In the genomic region with DNA sequence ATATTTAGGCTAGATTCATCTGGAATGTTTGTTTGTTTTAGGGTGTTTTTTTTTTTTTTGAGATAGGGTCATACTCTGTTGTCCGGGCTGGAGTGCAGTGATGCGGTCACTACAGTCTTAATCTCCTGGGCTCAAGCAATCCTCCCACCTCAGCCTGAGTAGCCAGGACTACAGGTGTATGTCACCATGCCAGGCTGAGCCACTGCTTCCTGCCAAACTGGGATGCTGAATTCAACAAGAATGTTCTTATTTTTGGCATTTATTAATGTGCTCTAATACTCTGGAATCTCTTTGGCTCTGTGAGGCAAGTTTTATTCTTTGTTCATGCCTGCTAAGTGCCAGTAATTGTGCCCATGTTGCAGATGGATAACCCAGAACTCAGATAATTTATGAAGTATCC, we compare ENCODE assay signal across 25 cellular contexts. TPM values are rescaled to one million over a fixed set of nuclear protein-coding genes. Genes with fewer than 3 reads are reported as not detected.
"Had no signal": no experiment of that assay in that cellular context is flagged by ENCODE, and none has a peak within 500 bp of the region (broad histone marks: within the 10 kb centered on the region; RNA-seq: fewer than 3 reads in every experiment).

No MANE protein-coding gene starts in this region.

- H3K27me3 ChIP-seq: sigmoid colon, vagina had no signal

- H3K4me1 ChIP-seq: vagina had no signal

- H3K27ac Mint-ChIP-seq: activated naive CD8-positive, alpha-beta T cell treated with anti-CD3 and anti-CD28 coated beads for 36 hours; dendritic cell treated with granulocyte-macrophage colony-stimulating factor and Interleukin-4, amounts not matched to agents 40 ng/mL and 50 ng/mL, for 4 days; memory B cell; type B pancreatic cell had no signal

- FAIRE-seq: astrocyte, bronchial epithelial cell, frontal cortex had no signal

- ATAC-seq: esophagus mucosa, left ventricle myocardium superior had no signal

- H3K4me3 Mint-ChIP-seq: activated naive CD8-positive, alpha-beta T cell treated with anti-CD3 and anti-CD28 coated beads for 36 hours; dendritic cell treated with granulocyte-macrophage colony-stimulating factor and Interleukin-4, amounts not matched to agents 40 ng/mL and 50 ng/mL, for 4 days; memory B cell; neural crest cell; type B pancreatic cell had no signal

- H3K36me3 ChIP-seq: thoracic aorta had no signal

- H3K4me3 ChIP-seq: sigmoid colon, thoracic aorta, vagina had no signal

- H3K27me3 Mint-ChIP-seq: activated naive CD8-positive, alpha-beta T cell treated with anti-CD3 and anti-CD28 coated beads for 36 hours; dendritic cell treated with granulocyte-macrophage colony-stimulating factor and Interleukin-4, amounts not matched to agents 40 ng/mL and 50 ng/mL, for 4 days; memory B cell; type B pancreatic cell had no signal

- H3K9me3 ChIP-seq: sigmoid colon, thoracic aorta, vagina had no signal

- H3K4me1 Mint-ChIP-seq: memory B cell, neural crest cell had no signal

- H3K9me3 Mint-ChIP-seq: activated naive CD8-positive, alpha-beta T cell treated with anti-CD3 and anti-CD28 coated beads for 36 hours; dendritic cell treated with granulocyte-macrophage colony-stimulating factor and Interleukin-4, amounts not matched to agents 40 ng/mL and 50 ng/mL, for 4 days; memory B cell; neural crest cell; type B pancreatic cell had no signal

- H3K27ac ChIP-seq: vagina had no signal

- DNase-seq: activated CD4-positive, alpha-beta T cell treated with anti-CD3 and anti-CD28 coated beads for 48 hours; activated naive CD8-positive, alpha-beta T cell treated with anti-CD3 and anti-CD28 coated beads for 36 hours; activated T-cell treated with anti-CD3 and anti-CD28 coated beads, Interleukin-2, amount 50 U/mL, for 1 hour; effector CD4-positive, alpha-beta T cell; hypothalamus; left ventricle myocardium superior; sigmoid colon; stimulated activated CD4-positive, alpha-beta T cell treated with anti-CD3 and anti-CD28 coated beads, Interleukin-2, amount 100 ng/mL, for 48 hours; stimulated activated CD8-positive, alpha-beta memory T cell treated with anti-CD3 and anti-CD28 coated beads, Interleukin-4, amount 100 ng/mL, for 48 hours; stimulated activated naive CD4-positive, alpha-beta T cell had no signal

RNA-seq across cellular contexts. Expression of a gene that starts 40.1 kb away (rescaled TPM):
- total RNA-seq: activated naive CD8-positive, alpha-beta T cell treated with anti-CD3 and anti-CD28 coated beads for 36 hours; astrocyte; chondrocyte; frontal cortex; left ventricle myocardium superior; mononuclear cell; myocyte; neural crest cell; posterior vena cava; T-helper 2 cell treated with Interferon-gamma antibody and Interleukin-4, amounts not matched to agents 100 ng/mL and 5 ng/mL, for 36 hours had no signal
